Comparison of ENCODE assay signal across 20 cellular contexts in genomic region chr9:61665330-61665751, GRCh38.
"Had no signal": no experiment of that assay in that cellular context is flagged by ENCODE, and none has a peak within 500 bp of the region (broad histone marks: within the 10 kb centered on the region; RNA-seq: fewer than 3 reads in every experiment).

No MANE protein-coding gene starts in this region.

- H3K36me3 ChIP-seq: colonic mucosa, left ventricle myocardium inferior, pancreas, tibial artery had no signal

- H3K27ac ChIP-seq: colonic mucosa, hepatocyte, left ventricle myocardium inferior, pancreas, tibial artery had no signal

- DNase-seq: activated CD4-positive, alpha-beta T cell treated with anti-CD3 and anti-CD28 coated beads, Interleukin-2, amount 10 ng/mL, durations not matched to agents 24 days and 14 days; activated gamma-delta T cell treated with Interleukin-2 at 50 U/mL for 16 hours; amniotic stem cell; central memory CD4-positive, alpha-beta T cell; colonic mucosa; left ventricle myocardium inferior; mucosa of descending colon; naive thymus-derived CD8-positive, alpha-beta T cell; pancreas; stimulated activated CD4-positive, alpha-beta T cell treated with anti-CD3 and anti-CD28 coated beads, Interleukin-12 subunit alpha, Interleukin-12 subunit beta, amount 100 ng/mL, for 4 hours; stimulated activated CD4-positive, alpha-beta T cell treated with anti-CD3 and anti-CD28 coated beads, Interleukin-2, amount 100 ng/mL, for 24 hours; T-helper 2 cell; tibial artery had no signal

- H3K4me1 Mint-ChIP-seq: activated CD4-positive, alpha-beta T cell treated with anti-CD3 and anti-CD28 coated beads, Interleukin-2, amount 10 ng/mL, durations not matched to agents 24 days and 14 days; WTC11 had no signal

- H3K27me3 Mint-ChIP-seq: activated CD4-positive, alpha-beta T cell treated with anti-CD3 and anti-CD28 coated beads, Interleukin-2, amount 10 ng/mL, durations not matched to agents 24 days and 14 days; activated naive CD8-positive, alpha-beta T cell; naive thymus-derived CD8-positive, alpha-beta T cell had no signal

- H3K4me3 ChIP-seq: colonic mucosa, hepatocyte, left ventricle myocardium inferior, mucosa of descending colon, pancreas, tibial artery had no signal

- ATAC-seq: esophagus mucosa; mucosa of descending colon; naive thymus-derived CD8-positive, alpha-beta T cell; pancreas; stimulated activated effector memory CD8-positive, alpha-beta T cell treated with anti-CD3 and anti-CD28 coated beads, Interleukin-12 subunit alpha, Interleukin-12 subunit beta, amount 100 ng/mL, for 72 hours; WTC11 had no signal

- H3K4me1 ChIP-seq: colonic mucosa, left ventricle myocardium inferior, pancreas, tibial artery had no signal

- H3K27ac Mint-ChIP-seq: activated CD4-positive, alpha-beta T cell treated with anti-CD3 and anti-CD28 coated beads, Interleukin-2, amount 10 ng/mL, durations not matched to agents 24 days and 14 days; activated naive CD8-positive, alpha-beta T cell; naive thymus-derived CD8-positive, alpha-beta T cell; stimulated activated effector memory CD8-positive, alpha-beta T cell treated with anti-CD3 and anti-CD28 coated beads, Interleukin-12 subunit alpha, Interleukin-12 subunit beta, amount 100 ng/mL, for 72 hours; WTC11 had no signal

- H3K4me3 Mint-ChIP-seq: activated CD4-positive, alpha-beta T cell treated with anti-CD3 and anti-CD28 coated beads, Interleukin-2, amount 10 ng/mL, durations not matched to agents 24 days and 14 days; activated naive CD8-positive, alpha-beta T cell; naive thymus-derived CD8-positive, alpha-beta T cell; stimulated activated effector memory CD8-positive, alpha-beta T cell treated with anti-CD3 and anti-CD28 coated beads, Interleukin-12 subunit alpha, Interleukin-12 subunit beta, amount 100 ng/mL, for 72 hours; WTC11 had no signal

- H3K9me3 ChIP-seq: colonic mucosa, left ventricle myocardium inferior, pancreas, tibial artery had no signal

- FAIRE-seq: keratinocyte, pancreas, TTC549 had no signal

- H3K27me3 ChIP-seq: colonic mucosa, hepatocyte, pancreas, tibial artery had no signal

- H3K36me3 Mint-ChIP-seq: activated naive CD8-positive, alpha-beta T cell; stimulated activated effector memory CD8-positive, alpha-beta T cell treated with anti-CD3 and anti-CD28 coated beads, Interleukin-12 subunit alpha, Interleukin-12 subunit beta, amount 100 ng/mL, for 72 hours had no signal
